16 cellular contexts compared by ENCODE assay signal in the genomic region with DNA sequence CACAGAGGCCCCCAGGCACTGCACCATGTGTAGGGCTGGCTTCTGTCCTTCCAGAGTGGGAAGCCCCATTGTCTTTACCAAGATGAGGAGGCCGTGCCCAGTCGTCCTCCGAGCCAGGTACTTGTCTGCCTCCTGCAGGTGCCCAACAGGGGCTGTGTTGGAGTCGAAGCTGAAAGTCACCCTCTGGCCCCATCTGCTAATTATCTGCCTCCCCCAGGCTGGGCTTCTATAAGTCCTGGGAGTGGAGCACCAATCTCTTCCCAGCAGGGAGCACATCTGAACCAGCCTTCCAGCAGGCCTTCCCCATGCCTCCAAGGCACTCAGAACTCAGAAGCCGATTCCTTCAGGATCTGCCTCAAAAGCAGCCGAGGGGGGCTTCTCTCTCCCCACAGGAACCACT. TPM values are rescaled to one million over a fixed set of nuclear protein-coding genes. Genes with fewer than 3 reads are reported as not detected.
DNase-seq lines count a peak whose midpoint lies in the region; ATAC-seq and TF ChIP-seq lines count a peak whose summit lies in the region.
"Had no signal": no experiment of that assay in that cellular context is flagged by ENCODE, and none has a peak within 500 bp of the region (broad histone marks: within the 10 kb centered on the region; RNA-seq: fewer than 3 reads in every experiment).

No MANE protein-coding gene starts in this region.

- ATAC-seq in activated B cell treated with CpG ODN at 0.5 μM for 24 hours (ENCODE audit: low read depth) (no peak), memory B cell (ENCODE audit: low read depth) (no peak), GM19395 (IDR thresholded peaks at IDR 0.05; ENCODE audit: unreplicated experiment) (no peak)
- ATAC-seq: activated CD4-positive, alpha-beta T cell treated with anti-CD3 and anti-CD28 coated beads for 36 hours; K562; stimulated activated naive CD8-positive, alpha-beta T cell treated with anti-CD3 and anti-CD28 coated beads, Interleukin-15, Interleukin-2, amounts not matched to agents 100 U/mL and 50 U/mL, for 24 hours had no signal

- peaks cover 0 to 8% (median 0%) of the 10 kb centered on the region in 3 donors for H3K9me3 Mint-ChIP-seq in IgD-negative memory B cell
- H3K9me3 Mint-ChIP-seq in activated B cell treated with CpG ODN at 0.5 μM for 24 hours, result peaks cover 3% of the 10 kb centered on the region
- peaks cover under 1% of the 10 kb centered on the region for H3K9me3 Mint-ChIP-seq in memory B cell
- H3K9me3 Mint-ChIP-seq: neural crest cell had no signal

- H3K27ac Mint-ChIP-seq in IgD-negative memory B cell (peak overlapping the region in 2 of 3 donors; percentile 67 to 80), activated B cell treated with CpG ODN at 0.5 μM for 24 hours (peak overlapping the region; percentile 81), memory B cell (peak overlapping the region; percentile 88)
- H3K27ac Mint-ChIP-seq: activated CD4-positive, alpha-beta T cell treated with anti-CD3 and anti-CD28 coated beads for 36 hours had no signal

- TF ChIP-seq CTCF in activated B cell treated with CpG ODN at 0.5 μM for 24 hours (IDR thresholded peaks at IDR 0.05), result no peak
- no peak for TF ChIP-seq CTCF in A673 (conservative IDR thresholded peaks at IDR 0.05; ENCODE audit: low read depth, low read length)

- intact Hi-C loops in activated B cell treated with CpG ODN at 0.5 μM for 24 hours (cut with micrococcal nuclease), result loop anchor here (5.0 kb wide), 2 partner anchors 37 to 117 kb away; no protein-coding TSS in a partner anchor
- intact Hi-C loops in A673 (cut with micrococcal nuclease; ENCODE audit: unreplicated experiment), result no loop called here

- H3K4me3 ChIP-seq in stomach smooth muscle (ENCODE audit: low read length in 2 of 2), result no peak overlapping the region
- no peak overlapping the region for H3K4me3 ChIP-seq in A673 (ENCODE audit: low read depth, low read length, poor library complexity, severe bottlenecking)
- H3K4me3 ChIP-seq: K562, right atrium auricular region had no signal

- H3K36me3 ChIP-seq in stomach smooth muscle (ENCODE audit: control insufficient read depth in 2 of 2, insufficient read depth in 2 of 2, low read length in 2 of 2) (no peaks in the 10 kb centered on the region), A673 (ENCODE audit: insufficient read depth, low read length, poor library complexity, severe bottlenecking) (no peaks in the 10 kb centered on the region)
- H3K36me3 ChIP-seq: right atrium auricular region had no signal

- peak overlapping the region; percentile 16 to 51 for H3K9ac ChIP-seq in stomach smooth muscle (ENCODE audit: low read length in 2 of 2)

- DNase-seq in activated B cell treated with CpG ODN at 0.5 μM for 24 hours (no peak), memory B cell (ENCODE audit: low spot score in 2 of 2) (no peak), HPDE6-E6E7 (ENCODE audit: extremely low spot score) (no peak), A673 (ENCODE audit: low spot score) (no peak), substantia nigra (lab: John Stamatoyannopoulos, UW) (no peak)
- DNase-seq: activated CD4-positive, alpha-beta T cell treated with anti-CD3 and anti-CD28 coated beads for 36 hours; activated effector memory CD4-positive, alpha-beta T cell treated with Interleukin-2 at 50 U/mL for 16 hours; GOT3; stimulated activated naive CD8-positive, alpha-beta T cell treated with anti-CD3 and anti-CD28 coated beads, Interleukin-15, Interleukin-2, amounts not matched to agents 100 U/mL and 50 U/mL, for 24 hours had no signal

- H3K4me1 ChIP-seq in stomach smooth muscle (ENCODE audit: control insufficient read depth, insufficient read depth, low read length), result peaks cover 29% of the 10 kb centered on the region
- no peaks in the 10 kb centered on the region for H3K4me1 ChIP-seq in A673 (ENCODE audit: insufficient read depth, low read length, poor library complexity, severe bottlenecking)

- H3K4me1 Mint-ChIP-seq in IgD-negative memory B cell, result peaks cover 36 to 52% (median 50%) of the 10 kb centered on the region in 3 donors
- H3K4me1 Mint-ChIP-seq in activated B cell treated with CpG ODN at 0.5 μM for 24 hours, result peaks cover 70% of the 10 kb centered on the region
- H3K4me1 Mint-ChIP-seq in memory B cell, result peaks cover 43% of the 10 kb centered on the region

- H3K9me3 ChIP-seq in stomach smooth muscle (ENCODE audit: control insufficient read depth in 2 of 2, low read length in 2 of 2) (peaks cover 0 to under 1% of the 10 kb centered on the region in 2 donors), A673 (ENCODE audit: low read depth, low read length, poor library complexity, severe bottlenecking) (no peaks in the 10 kb centered on the region)

- H3K27me3 Mint-ChIP-seq in IgD-negative memory B cell (no peaks in the 10 kb centered on the region), activated B cell treated with CpG ODN at 0.5 μM for 24 hours (no peaks in the 10 kb centered on the region), memory B cell (no peaks in the 10 kb centered on the region)

- CTCF ChIA-PET in activated B cell treated with CpG ODN at 0.5 μM for 24 hours (lab: Charles Lee) (interaction anchor here (1.5 to 3.0 kb wide), 2 partner anchors 79 to 110 kb away, joined by 4 to 12 read pairs; no protein-coding TSS in a partner anchor), A673 (lab: Charles Lee) (no interaction called here)

- POLR2A ChIA-PET in activated B cell treated with CpG ODN at 0.5 μM for 24 hours (lab: Charles Lee), result interaction anchor here (3.0 kb wide), 1 partner anchor 18 kb away, joined by 13 read pairs; no protein-coding TSS in a partner anchor
- POLR2A ChIA-PET in A673 (lab: Charles Lee; ENCODE audit: low non-redundant PET), result no interaction called here

- no TSS peak for BruUV-seq in A673 (replicated peaks; lab: Mats Ljungman, UMichigan)

- H3K27ac ChIP-seq in stomach smooth muscle (ENCODE audit: low read length), result peak overlapping the region; percentile 89
- H3K27ac ChIP-seq in A673 (ENCODE audit: low read depth, low read length, poor library complexity, severe bottlenecking), result no peak overlapping the region
- no peak overlapping the region for H3K27ac ChIP-seq in substantia nigra (ENCODE audit: low read depth, low read length, poor library complexity, severe bottlenecking)
- H3K27ac ChIP-seq: HL-60, right atrium auricular region had no signal

- peaks cover 3% of the 10 kb centered on the region for H3K36me3 Mint-ChIP-seq in IgD-negative memory B cell
- H3K36me3 Mint-ChIP-seq in activated B cell treated with CpG ODN at 0.5 μM for 24 hours (ENCODE audit: low read depth), result no peaks in the 10 kb centered on the region
- H3K36me3 Mint-ChIP-seq in memory B cell, result peaks cover 4% of the 10 kb centered on the region

- H3K4me3 Mint-ChIP-seq in IgD-negative memory B cell (peak overlapping the region in 3 of 4 donors; percentile 70 to 93 (median 81)), activated B cell treated with CpG ODN at 0.5 μM for 24 hours (no peak overlapping the region), memory B cell (no peak overlapping the region)
- H3K4me3 Mint-ChIP-seq: activated CD4-positive, alpha-beta T cell treated with anti-CD3 and anti-CD28 coated beads for 36 hours; neural crest cell had no signal

- H3K27me3 ChIP-seq in stomach smooth muscle (ENCODE audit: control insufficient read depth in 1 of 2, insufficient read depth in 2 of 2, low read length in 2 of 2), result no peaks in the 10 kb centered on the region
- H3K27me3 ChIP-seq in A673 (replicated peaks; ENCODE audit: insufficient read depth, low read depth, low read length, poor library complexity), result no peaks in the 10 kb centered on the region
- H3K27me3 ChIP-seq: right atrium auricular region had no signal

RNA-seq across cellular contexts. Expression of a gene that starts 11.6 kb away (rescaled TPM):
- 15.4 TPM for polyA plus RNA-seq in IgD-negative memory B cell
- total RNA-seq in activated B cell treated with CpG ODN at 0.5 μM for 24 hours (12.1 and 13.8 TPM in 2 replicates), A673 (2021) (1.7 and 2.7 TPM in 2 replicates)

Comparison
In these comparisons a context has a peak if more than half of its experiments do, and no peak if none do; other contexts are left out.
1. H3K4me3 Mint-ChIP-seq: peak in IgD-negative memory B cell (3 of 4); none in activated B cell treated with CpG ODN at 0.5 μM for 24 hours (single experiment) and memory B cell (single experiment).
2. Peak in every context shown above with its lines, with median percentiles within 50 percentile points of each other: H3K27ac Mint-ChIP-seq.